ENCODE assay signal across 8 cellular contexts in the genomic region with DNA sequence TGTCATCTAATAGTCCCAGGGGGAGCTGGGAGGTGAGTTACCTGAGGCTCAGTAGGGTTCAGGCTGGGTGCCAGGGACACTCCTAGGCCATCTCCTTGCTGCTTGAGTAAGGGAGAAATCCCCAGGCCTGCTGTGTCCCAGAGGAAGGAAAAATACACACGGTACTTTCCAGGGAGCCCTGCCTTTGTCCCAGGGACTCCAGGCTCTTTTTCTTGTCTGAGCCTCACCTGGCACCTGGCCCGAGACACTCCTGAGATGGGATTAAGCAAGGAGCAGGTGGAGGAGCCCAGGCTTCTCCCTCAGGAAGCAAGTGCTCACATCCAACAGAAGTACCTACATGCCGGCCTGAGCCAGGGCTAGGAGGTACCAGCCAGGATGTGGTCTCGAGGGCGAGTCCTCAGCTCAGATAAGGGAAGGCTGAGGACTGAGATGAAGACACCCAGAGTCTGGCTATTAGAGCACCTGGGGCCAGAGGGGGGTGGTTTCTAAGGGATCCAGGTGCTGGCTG. TPM values are rescaled to one million over a fixed set of nuclear protein-coding genes. Genes with fewer than 3 reads are reported as not detected.
DNase-seq lines count a peak whose midpoint lies in the region; ATAC-seq and TF ChIP-seq lines count a peak whose summit lies in the region.

No MANE protein-coding gene starts in this region.

- H4K91ac ChIP-seq in IMR-90 (ENCODE audit: insufficient read depth, low read depth, low read length), result peak overlapping the region; percentile 25; the same call in 1 of the 2 replicates

- in situ Hi-C loops in IMR-90 (cut with MboI; ENCODE audit: low sequenced_read_pairs), result no loop called here

- POLR2A ChIA-PET in CD8-positive, alpha-beta T cell (lab: Charles Lee), result interaction anchor here (0.6 to 1.4 kb wide), 4 partner anchors 15 to 76 kb away, joined by 3 to 6 read pairs (median 3); a partner anchor contains a TSS
- POLR2A ChIA-PET in IMR-90 (lab: Charles Lee; ENCODE audit: unreplicated experiment), result no interaction called here

- H3K9me3 ChIP-seq in CD8-positive, alpha-beta T cell (ENCODE audit: low read length), result no peaks in the 10 kb centered on the region
- H3K9me3 ChIP-seq in IMR-90 (ENCODE audit: control insufficient read depth, insufficient read depth, low read length) (no peaks in the 10 kb centered on the region), mucosa of descending colon (no peaks in the 10 kb centered on the region)

- no peak overlapping the region for H4K5ac ChIP-seq in IMR-90 (ENCODE audit: low read depth, low read length)

- 0 out of 2 replicates have a peak overlapping the region, but pooled peaks have one; percentile 0 for H2BK20ac ChIP-seq in IMR-90 (ENCODE audit: low read depth, low read length)

- no peaks in the 10 kb centered on the region for H3K79me1 ChIP-seq in IMR-90 (ENCODE audit: low read depth in 1 of 2, low read length in 2 of 2)

- WGBS in IMR-90 (ENCODE audit: extremely low coverage in 2 of 2, insufficient read length in 1 of 2), 2 experiments, result 80% methylated on average over 1 of the region's 5 CpGs; no CpG with 5 or more reads in 1 of the 2 experiments

- H3K18ac ChIP-seq in IMR-90 (ENCODE audit: low read depth, low read length), result no peak overlapping the region

- peaks cover 43% of the 10 kb centered on the region for H3K4me1 Mint-ChIP-seq in CD8-positive, alpha-beta T cell (ENCODE audit: low read depth)

- TF ChIP-seq POLR2A in IMR-90 (IDR thresholded peaks at IDR 0.05; ENCODE audit: low read depth, low read length), result no peak

- peak overlapping the region; percentile 31 for H3K23ac ChIP-seq in IMR-90 (ENCODE audit: low read depth, low read length)

- H2BK15ac ChIP-seq in IMR-90 (ENCODE audit: low read depth, low read length), result peak overlapping the region; percentile 47; the same call in 1 of the 3 replicates

- no peak overlapping the region for H2BK5ac ChIP-seq in IMR-90 (ENCODE audit: low read depth, low read length, poor library complexity, severe bottlenecking)

- H3K27ac Mint-ChIP-seq in CD8-positive, alpha-beta T cell, result peak overlapping the region; percentile 79
- peak overlapping the region; percentile 81 to 89 for H3K27ac Mint-ChIP-seq in activated naive CD4-positive, alpha-beta T cell treated with anti-CD3 and anti-CD28 coated beads, Interleukin-2, amount 50 U/mL, for 72 hours

- no peak for TF ChIP-seq RAD21 in IMR-90 (IDR thresholded peaks at IDR 0.05; ENCODE audit: low read length)

- H3K27me3 ChIP-seq in CD8-positive, alpha-beta T cell (ENCODE audit: insufficient read depth, low read length), result no peaks in the 10 kb centered on the region
- H3K27me3 ChIP-seq in IMR-90 (ENCODE audit: control insufficient read depth, insufficient read depth, low read length), result peaks cover 48% of the 10 kb centered on the region

- intact Hi-C loops in CD8-positive, alpha-beta T cell (cut with DNase I, micrococcal nuclease), result loop anchor here (1.0 to 5.0 kb wide), 5 partner anchors 13 to 148 kb away; a partner anchor contains a TSS
- intact Hi-C loops in IMR-90 (cut with micrococcal nuclease), result no loop called here
- intact Hi-C loops in mucosa of descending colon (cut with DNase I, micrococcal nuclease), result no loop called here

- no peaks in the 10 kb centered on the region for H4K20me1 ChIP-seq in IMR-90 (ENCODE audit: insufficient read depth, low read length)

- CTCF ChIA-PET in CD8-positive, alpha-beta T cell (lab: Charles Lee), result interaction anchor here (1.0 to 2.8 kb wide), 5 partner anchors 10 to 21 kb away, joined by 3 to 15 read pairs (median 4); a partner anchor contains a TSS
- CTCF ChIA-PET in IMR-90 (lab: Yijun Ruan, JAX), result no interaction called here

- no peaks in the 10 kb centered on the region for H3K9me3 Mint-ChIP-seq in CD8-positive, alpha-beta T cell
- H3K9me3 Mint-ChIP-seq in activated naive CD4-positive, alpha-beta T cell treated with anti-CD3 and anti-CD28 coated beads, Interleukin-2, amount 50 U/mL, for 72 hours, result peaks cover 0 to 4% of the 10 kb centered on the region in 2 donors

- peak overlapping the region; percentile 58; the same call in 1 of the 2 replicates for H2AK5ac ChIP-seq in IMR-90 (ENCODE audit: low read depth, low read length)

- no peak overlapping the region for H3K4me2 ChIP-seq in IMR-90 (ENCODE audit: low read depth, low read length)

- no peak overlapping the region for H3K14ac ChIP-seq in IMR-90 (replicated peaks; ENCODE audit: low read depth, low read length)

- BruUV-seq in IMR-90 (replicated peaks; lab: Mats Ljungman, UMichigan), result no TSS peak

- H3K9me1 ChIP-seq in IMR-90 (ENCODE audit: insufficient read depth, low read length), result 0 out of 2 replicates have a peak, but pooled peaks cover 2% of the 10 kb centered on the region

- H2BK120ac ChIP-seq in IMR-90 (ENCODE audit: low read depth, low read length), result peak overlapping the region; percentile 45; the same call in 1 of the 2 replicates

- peaks cover 44% of the 10 kb centered on the region for H3K4me1 ChIP-seq in CD8-positive, alpha-beta T cell (ENCODE audit: insufficient read depth, low read length)
- H3K4me1 ChIP-seq in IMR-90 (ENCODE audit: control insufficient read depth, insufficient read depth, low read length) (peaks cover 3% of the 10 kb centered on the region), mucosa of descending colon (ENCODE audit: low read depth) (peaks cover 12% of the 10 kb centered on the region)

- dilution Hi-C loops in IMR-90 (cut with HindIII; ENCODE audit: low sequenced_read_pairs, unreplicated experiment), result no loop called here

- DNase-seq in CD8-positive, alpha-beta T cell, result peak in 3 of 7 experiments; percentile 20 to 55 (median 37)
- DNase-seq in IMR-90 (no peak), mucosa of descending colon (peak; percentile 58 to 76 (median 68)), activated gamma-delta T cell treated with Interleukin-2 at 50 U/mL for 16 hours (no peak), substantia nigra (lab: John Stamatoyannopoulos, UW) (no peak), mesenteric fat pad (ENCODE audit: low spot score) (no peak)
- no peak for DNase-seq in activated naive CD4-positive, alpha-beta T cell treated with anti-CD3 and anti-CD28 coated beads, Interleukin-2, amount 50 U/mL, for 72 hours (ENCODE audit: low spot score in 2 of 2)

- H3K9ac ChIP-seq in IMR-90 (ENCODE audit: low read depth, low read length), result no peak overlapping the region

- H3K27me3 Mint-ChIP-seq in CD8-positive, alpha-beta T cell (ENCODE audit: low read depth), result no peaks in the 10 kb centered on the region

- H3K56ac ChIP-seq in IMR-90 (ENCODE audit: extremely low read depth, insufficient read depth, low read length), result no peak overlapping the region

- peak overlapping the region in 1 of 2 experiments; percentile 19; a peak in 1 of 4 replicates for H4K8ac ChIP-seq in IMR-90 (ENCODE audit: low read depth in 2 of 2, low read length in 2 of 2)

- H3K36me3 Mint-ChIP-seq in CD8-positive, alpha-beta T cell, result no peaks in the 10 kb centered on the region
- H3K36me3 Mint-ChIP-seq in activated naive CD4-positive, alpha-beta T cell treated with anti-CD3 and anti-CD28 coated beads, Interleukin-2, amount 50 U/mL, for 72 hours, result peaks cover 0 to 10% of the 10 kb centered on the region in 2 donors

- H3K4me3 Mint-ChIP-seq in CD8-positive, alpha-beta T cell, result peak overlapping the region; percentile 54

- no peak for TF ChIP-seq CTCF in CD8-positive, alpha-beta T cell (IDR thresholded peaks at IDR 0.05)
- TF ChIP-seq CTCF in IMR-90 (conservative IDR thresholded peaks at IDR 0.05; ENCODE audit: low read depth, low read length) (no peak), mucosa of descending colon (IDR thresholded peaks at IDR 0.05) (no peak)

- H3K36me3 ChIP-seq in CD8-positive, alpha-beta T cell (ENCODE audit: insufficient read depth, low read length), result no peaks in the 10 kb centered on the region
- H3K36me3 ChIP-seq in IMR-90 (ENCODE audit: control insufficient read depth, insufficient read depth, low read length) (no peaks in the 10 kb centered on the region), mucosa of descending colon (ENCODE audit: low read depth) (no peaks in the 10 kb centered on the region)

- H2AFZ ChIP-seq in IMR-90 (replicated peaks; ENCODE audit: low read length, poor library complexity), result peak overlapping the region; percentile 74

- no peak for ATAC-seq in CD8-positive, alpha-beta T cell
- ATAC-seq in IMR-90 (ENCODE audit: low read depth) (no peak), mucosa of descending colon (peak; percentile 50), GM21723 (IDR thresholded peaks at IDR 0.05; ENCODE audit: unreplicated experiment) (no peak)
- ATAC-seq in activated naive CD4-positive, alpha-beta T cell treated with anti-CD3 and anti-CD28 coated beads, Interleukin-2, amount 50 U/mL, for 72 hours, result peak in 1 of 2 donors; percentile 8

- H3K4me3 ChIP-seq in CD8-positive, alpha-beta T cell (ENCODE audit: low read depth, low read length), result peak overlapping the region; percentile 48
- H3K4me3 ChIP-seq in IMR-90 (ENCODE audit: insufficient read depth, low read depth, low read length) (no peak overlapping the region), mucosa of descending colon (no peak overlapping the region)

- no peak overlapping the region for H2AK9ac ChIP-seq in IMR-90 (replicated peaks; ENCODE audit: low read depth, low read length, poor library complexity)

- 0 out of 2 replicates have a peak overlapping the region, but pooled peaks have one; percentile 6 for H3K4ac ChIP-seq in IMR-90 (ENCODE audit: low read depth, low read length)

- H3K27ac ChIP-seq in CD8-positive, alpha-beta T cell (ENCODE audit: low read depth, low read length), result peak overlapping the region; percentile 40
- H3K27ac ChIP-seq in IMR-90 (ENCODE audit: insufficient read depth, low read length) (no peak overlapping the region), substantia nigra (ENCODE audit: low read depth, low read length, poor library complexity, severe bottlenecking) (no peak overlapping the region)

RNA-seq across cellular contexts. Expression of a gene that starts 0.9 kb away (rescaled TPM):
- total RNA-seq in CD8-positive, alpha-beta T cell, result 1 to 10 TPM; 2.1 to 2.3 TPM
- total RNA-seq in IMR-90 (2012; rRNA removed) (not detected in 2 replicates), mucosa of descending colon (1 to 10 TPM in 1 of 3 donors, under 1 TPM in 1, not detected in 1; 0.55 to 1.7 TPM), mesenteric fat pad (0.10 TPM)
- polyA plus RNA-seq in IMR-90 (2012; rRNA removed), result 0.03 and 0.05 TPM in 2 replicates
- polyA plus RNA-seq in IMR-90 (2012; cell fraction: cytosol; rRNA removed), result 0.05 TPM in 1 of 2 replicates, not detected in the other
- 0.07 and 0.18 TPM in 2 replicates for polyA plus RNA-seq in IMR-90 (2012; cell fraction: nucleus; rRNA removed; ENCODE audit: low replicate concordance)
- total RNA-seq in activated naive CD4-positive, alpha-beta T cell treated with anti-CD3 and anti-CD28 coated beads, Interleukin-2, amount 50 U/mL, for 72 hours, result 10 to 100 TPM in 1 of 2 donors, 1 to 10 TPM in 1; 2.6 to 11.0 TPM

RNA-seq across cellular contexts. Expression of a gene that starts 15.0 kb away (rescaled TPM):
- total RNA-seq in CD8-positive, alpha-beta T cell, result 1 to 10 TPM; 3.4 to 4.7 TPM
- total RNA-seq in IMR-90 (2012; rRNA removed) (0.18 and 0.28 TPM in 2 replicates), mucosa of descending colon (10 to 100 TPM; 27.7 to 88.7 (median 34.8) TPM), mesenteric fat pad (165 TPM)
- polyA plus RNA-seq in IMR-90 (2012; rRNA removed), result 0.74 and 1.5 TPM in 2 replicates
- 3.5 and 3.6 TPM in 2 replicates for polyA plus RNA-seq in IMR-90 (2012; cell fraction: cytosol; rRNA removed)
- polyA plus RNA-seq in IMR-90 (2012; cell fraction: nucleus; rRNA removed; ENCODE audit: low replicate concordance), result 3.0 and 7.2 TPM in 2 replicates
- 10 to 100 TPM; 20.8 to 74.5 TPM for total RNA-seq in activated naive CD4-positive, alpha-beta T cell treated with anti-CD3 and anti-CD28 coated beads, Interleukin-2, amount 50 U/mL, for 72 hours

RNA-seq across cellular contexts. Expression of a gene that starts 17.9 kb away (rescaled TPM):
- not detected for total RNA-seq in CD8-positive, alpha-beta T cell
- not detected in 2 replicates for total RNA-seq in IMR-90 (2012; rRNA removed)
- polyA plus RNA-seq in IMR-90 (2012; rRNA removed), result not detected in 2 replicates
- polyA plus RNA-seq in IMR-90 (2012; cell fraction: cytosol; rRNA removed), result 1.0 TPM in 1 of 2 replicates, not detected in the other
- not detected in 2 replicates for polyA plus RNA-seq in IMR-90 (2012; cell fraction: nucleus; rRNA removed; ENCODE audit: low replicate concordance)
- 1 to 10 TPM in 1 of 2 donors, under 1 TPM in 1; 0.80 to 3.9 TPM for total RNA-seq in activated naive CD4-positive, alpha-beta T cell treated with anti-CD3 and anti-CD28 coated beads, Interleukin-2, amount 50 U/mL, for 72 hours
- not detected for total RNA-seq in mucosa of descending colon
- total RNA-seq in mesenteric fat pad, result not detected

RNA-seq across cellular contexts. Expression of a gene that starts 19.4 kb away (rescaled TPM):
- total RNA-seq in CD8-positive, alpha-beta T cell, result 1 to 10 TPM; 1.5 to 4.2 TPM
- total RNA-seq in IMR-90 (2012; rRNA removed), result 1.3 and 1.7 TPM in 2 replicates
- 1.8 and 1.9 TPM in 2 replicates for polyA plus RNA-seq in IMR-90 (2012; rRNA removed)
- polyA plus RNA-seq in IMR-90 (2012; cell fraction: cytosol; rRNA removed), result 2.9 TPM in 2 replicates
- polyA plus RNA-seq in IMR-90 (2012; cell fraction: nucleus; rRNA removed; ENCODE audit: low replicate concordance), result 2.1 and 3.9 TPM in 2 replicates
- total RNA-seq in activated naive CD4-positive, alpha-beta T cell treated with anti-CD3 and anti-CD28 coated beads, Interleukin-2, amount 50 U/mL, for 72 hours, result 1 to 10 TPM in 1 of 2 donors, not detected in 1; 4.8 TPM
- 10 to 100 TPM in 1 of 3 donors, 1 to 10 TPM in 1, not detected in 1; 5.4 to 14.6 TPM for total RNA-seq in mucosa of descending colon
- total RNA-seq in mesenteric fat pad, result 9.6 TPM

RNA-seq across cellular contexts. Expression of a gene that starts 33.4 kb away (rescaled TPM):
- 10 to 100 TPM; 42.4 to 46.0 TPM for total RNA-seq in CD8-positive, alpha-beta T cell
- total RNA-seq in IMR-90 (2012; rRNA removed) (0.36 and 0.56 TPM in 2 replicates), mucosa of descending colon (10 to 100 TPM; 24.5 to 51.6 (median 29.9) TPM), mesenteric fat pad (10.4 TPM)
- polyA plus RNA-seq in IMR-90 (2012; rRNA removed), result 1.8 and 2.1 TPM in 2 replicates
- 0.54 and 0.84 TPM in 2 replicates for polyA plus RNA-seq in IMR-90 (2012; cell fraction: cytosol; rRNA removed)
- polyA plus RNA-seq in IMR-90 (2012; cell fraction: nucleus; rRNA removed; ENCODE audit: low replicate concordance), result 16.0 and 22.2 TPM in 2 replicates
- total RNA-seq in activated naive CD4-positive, alpha-beta T cell treated with anti-CD3 and anti-CD28 coated beads, Interleukin-2, amount 50 U/mL, for 72 hours, result 10 to 100 TPM; 61.8 to 92.2 TPM

Comparison
In these comparisons a context has a peak if more than half of its experiments do, and no peak if none do; other contexts are left out.
1. DNase-seq: peak in mucosa of descending colon (3 of 3); none in IMR-90 (single experiment), activated naive CD4-positive, alpha-beta T cell treated with anti-CD3 and anti-CD28 coated beads, Interleukin-2, amount 50 U/mL, for 72 hours (0 of 2), activated gamma-delta T cell treated with Interleukin-2 at 50 U/mL for 16 hours (single experiment), substantia nigra (0 of 49) and mesenteric fat pad (single experiment).
2. intact Hi-C loops: an anchor here in CD8-positive, alpha-beta T cell (1.0 to 5.0 kb wide); none called in IMR-90 and mucosa of descending colon.